8 cellular contexts compared by ENCODE assay signal in the genomic region with DNA sequence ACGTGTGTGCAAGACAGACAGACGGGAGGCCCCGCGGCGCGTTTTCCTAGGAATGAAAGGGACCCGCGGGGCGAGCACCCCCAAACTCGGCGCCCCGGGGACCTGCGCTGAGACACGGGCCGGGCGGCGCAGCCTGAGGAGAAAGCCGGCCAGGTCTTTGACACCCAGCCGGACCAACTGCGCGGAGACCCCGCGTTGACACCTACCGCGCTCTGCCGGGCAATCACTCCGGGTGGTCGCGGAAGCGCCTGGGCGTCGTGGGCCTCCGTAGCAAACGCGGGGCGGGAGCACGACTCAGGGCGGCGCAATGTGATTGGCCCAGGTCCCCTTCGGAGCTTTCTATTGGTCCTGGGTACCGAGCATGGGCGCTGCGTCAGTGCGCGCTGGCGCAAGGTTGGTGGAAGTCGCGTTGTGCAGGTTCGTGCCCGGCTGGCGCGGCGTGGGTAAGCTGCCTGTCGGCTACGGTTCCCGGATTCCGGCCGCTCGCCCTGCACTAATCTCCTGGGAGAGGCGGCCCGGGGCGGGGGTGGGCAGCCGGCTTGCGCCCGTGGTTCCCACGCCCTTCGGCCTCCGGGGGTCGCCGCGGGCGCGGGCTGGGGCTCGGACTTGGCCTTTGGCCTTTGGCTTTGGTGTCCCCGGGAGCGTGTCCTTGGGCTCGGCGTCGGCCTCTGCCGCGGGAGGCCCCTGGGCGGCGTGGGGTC.
A peak's percentile ranks its signal among the peaks of the same experiment; 100 is the strongest.
DNase-seq lines count a peak whose midpoint lies in the region; ATAC-seq, FAIRE-seq and TF ChIP-seq lines count a peak whose summit lies in the region.

A gene with protein sequence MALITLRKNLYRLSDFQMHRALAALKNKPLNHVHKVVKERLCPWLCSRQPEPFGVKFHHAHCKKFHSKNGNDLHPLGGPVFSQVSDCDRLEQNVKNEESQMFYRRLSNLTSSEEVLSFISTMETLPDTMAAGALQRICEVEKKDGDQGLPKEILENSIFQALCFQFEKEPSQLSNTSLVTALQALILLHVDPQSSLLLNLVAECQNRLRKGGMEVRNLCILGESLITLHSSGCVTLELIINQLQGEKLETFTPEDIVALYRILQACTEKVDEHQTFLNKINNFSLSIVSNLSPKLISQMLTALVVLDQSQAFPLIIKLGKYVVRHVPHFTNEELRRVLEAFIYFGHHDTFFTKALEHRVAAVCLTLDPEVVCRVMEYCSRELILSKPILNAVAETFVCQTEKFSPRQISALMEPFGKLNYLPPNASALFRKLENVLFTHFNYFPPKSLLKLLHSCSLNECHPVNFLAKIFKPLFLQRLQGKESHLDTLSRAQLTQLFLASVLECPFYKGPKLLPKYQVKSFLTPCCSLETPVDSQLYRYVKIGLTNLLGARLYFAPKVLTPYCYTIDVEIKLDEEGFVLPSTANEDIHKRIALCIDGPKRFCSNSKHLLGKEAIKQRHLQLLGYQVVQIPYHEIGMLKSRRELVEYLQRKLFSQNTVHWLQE (minus strand): TSS at position 259 of the 701 bp plus-strand sequence. CDS start 948 bp downstream, outside the sequence.
A gene (plus strand): TSS at position 376 of the 701 bp plus-strand sequence. CDS start 1,647 bp downstream, outside the sequence.

- H3K4me3 Mint-ChIP-seq in nephron progenitor cell: peak within 1 kb of the TSS; percentile 94
- peak within 1 kb of the TSS; percentile 89 to 96 for H3K4me3 Mint-ChIP-seq in stimulated activated naive CD8-positive, alpha-beta T cell treated with anti-CD3 and anti-CD28 coated beads, Interleukin-15, amount 100 ng/mL, for 72 hours

- H3K36me3 ChIP-seq in Loucy (ENCODE audit: insufficient read depth, low read length): no peaks in the 10 kb centered on the region

- H2AFZ ChIP-seq in Loucy (ENCODE audit: low read length): peak within 1 kb of the TSS; percentile 87

- TF ChIP-seq POLR2A in H54 (IDR thresholded peaks at IDR 0.05; ENCODE audit: low read depth, low read length) (peak; percentile 93), Raji (IDR thresholded peaks at IDR 0.05; ENCODE audit: insufficient read depth, low read depth, low read length) (peak; percentile 87)

- H3K4me3 ChIP-seq in Loucy (ENCODE audit: low read length, poor library complexity, severe bottlenecking): peak within 1 kb of the TSS; percentile 97
- H3K4me3 ChIP-seq in fibroblast of pulmonary artery (replicated peaks; ENCODE audit: low read depth, low read length): peak within 1 kb of the TSS; percentile 89

- H3K27me3 ChIP-seq in Loucy (ENCODE audit: insufficient read depth, low read length, poor library complexity, severe bottlenecking): peaks cover 4% of the 10 kb centered on the region

- DNase-seq in EL (peak; percentile 94), H54 (ENCODE audit: insufficient read length, low spot score) (peak; percentile 96), fibroblast of pulmonary artery (ENCODE audit: low read depth) (peak; percentile 94), nephron progenitor cell (peak; percentile 88)
- peak; percentile 84 for DNase-seq in activated T-helper 9 cell treated with anti-CD3 and anti-CD28 coated beads, Interleukin-2, amount 50 U/mL, for 16 hours (ENCODE audit: low read depth)
- DNase-seq in stimulated activated naive CD8-positive, alpha-beta T cell treated with anti-CD3 and anti-CD28 coated beads, Interleukin-15, amount 100 ng/mL, for 72 hours: peak; percentile 83 to 91

- H3K9me3 Mint-ChIP-seq in nephron progenitor cell: no peaks in the 10 kb centered on the region
- H3K9me3 Mint-ChIP-seq in stimulated activated naive CD8-positive, alpha-beta T cell treated with anti-CD3 and anti-CD28 coated beads, Interleukin-15, amount 100 ng/mL, for 72 hours: no peaks in the 10 kb centered on the region

- H3K79me2 ChIP-seq in Loucy (ENCODE audit: insufficient read depth, low read length): peaks cover 73% of the 10 kb centered on the region

- no peaks in the 10 kb centered on the region for H3K9me3 ChIP-seq in Loucy (ENCODE audit: insufficient read depth, low read depth, low read length)

- H4K20me1 ChIP-seq in Loucy (ENCODE audit: insufficient read depth, low read length, poor library complexity, severe bottlenecking): peaks cover 47% of the 10 kb centered on the region

- H3K4me1 ChIP-seq in Loucy (ENCODE audit: insufficient read depth, low read length, poor library complexity, severe bottlenecking): peaks cover 65% of the 10 kb centered on the region

- no peaks in the 10 kb centered on the region for H3F3A ChIP-seq in Loucy (ENCODE audit: low read depth)

- peak within 1 kb of the TSS; percentile 97 for H3K4me2 ChIP-seq in Loucy (ENCODE audit: low read depth, low read length, poor library complexity, severe bottlenecking)

- peak; percentile 98 for ATAC-seq in stimulated activated naive CD8-positive, alpha-beta T cell treated with anti-CD3 and anti-CD28 coated beads, Interleukin-15, amount 100 ng/mL, for 72 hours

- H3K9ac ChIP-seq in Loucy (ENCODE audit: low read depth, low read length, poor library complexity, severe bottlenecking): peak within 1 kb of the TSS; percentile 87

- peaks cover 40% of the 10 kb centered on the region for H3K4me1 Mint-ChIP-seq in nephron progenitor cell
- H3K4me1 Mint-ChIP-seq in stimulated activated naive CD8-positive, alpha-beta T cell treated with anti-CD3 and anti-CD28 coated beads, Interleukin-15, amount 100 ng/mL, for 72 hours: peaks cover 71% of the 10 kb centered on the region

- TF ChIP-seq CTCF in Loucy (conservative IDR thresholded peaks at IDR 0.05; ENCODE audit: low read length) (no peak), fibroblast of pulmonary artery (IDR thresholded peaks at IDR 0.05; ENCODE audit: low read length, missing control alignments) (no peak), nephron progenitor cell (IDR thresholded peaks at IDR 0.05) (no peak)

- H3K36me3 Mint-ChIP-seq in nephron progenitor cell (ENCODE audit: low read depth): peaks cover 28% of the 10 kb centered on the region

- no peaks in the 10 kb centered on the region for H3K9me2 ChIP-seq in Loucy (replicated peaks; ENCODE audit: low read depth, low read length)

- no peaks in the 10 kb centered on the region for H3K27me3 Mint-ChIP-seq in nephron progenitor cell (ENCODE audit: low read depth, poor library complexity)
- H3K27me3 Mint-ChIP-seq in stimulated activated naive CD8-positive, alpha-beta T cell treated with anti-CD3 and anti-CD28 coated beads, Interleukin-15, amount 100 ng/mL, for 72 hours: no peaks in the 10 kb centered on the region

- peak; percentile 93 for FAIRE-seq in H54 (lab: Jason Lieb, UNC)

- peak within 1 kb of the TSS; percentile 43 for H3K27ac Mint-ChIP-seq in nephron progenitor cell
- H3K27ac Mint-ChIP-seq in stimulated activated naive CD8-positive, alpha-beta T cell treated with anti-CD3 and anti-CD28 coated beads, Interleukin-15, amount 100 ng/mL, for 72 hours: peak within 1 kb of the TSS; percentile 90 to 95

Comparison
In these comparisons a context has a peak if more than half of its experiments do, and no peak if none do; other contexts are left out.
1. Peak in every context shown above with its lines: DNase-seq, ATAC-seq and H3K4me3 ChIP-seq.